Comparison of ENCODE assay signal across 8 cellular contexts in the genomic region with DNA sequence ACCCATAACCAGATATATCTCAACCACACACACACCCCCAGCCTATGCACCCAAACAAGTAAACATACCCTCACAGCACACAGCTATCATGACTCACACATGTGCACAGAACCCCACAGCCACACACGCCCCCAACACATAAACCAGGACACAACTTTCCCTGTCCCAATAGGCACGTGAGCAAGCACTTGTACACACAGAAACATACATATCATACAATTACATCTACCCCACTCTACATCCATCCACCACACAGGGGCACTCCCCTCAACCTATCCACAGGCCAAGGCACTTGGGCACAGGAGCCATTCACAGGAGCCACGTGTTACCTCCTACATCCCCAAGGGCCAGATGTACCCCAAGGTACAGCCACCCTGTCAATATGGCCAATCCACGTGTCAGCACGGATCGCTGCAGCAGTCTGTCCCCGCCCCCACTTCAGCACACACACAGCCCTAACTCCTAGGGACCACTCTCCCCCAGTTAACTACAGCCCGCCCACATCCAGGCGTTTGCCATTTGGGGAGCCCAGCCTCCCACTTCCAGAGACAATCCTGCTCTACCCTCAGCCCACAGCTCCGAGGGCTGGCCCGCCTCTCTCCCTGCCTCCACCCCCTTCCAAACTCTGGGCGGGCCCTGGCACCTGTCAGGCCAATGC.
A peak's percentile ranks its signal among the peaks of the same experiment; 100 is the strongest.
DNase-seq lines count a peak whose midpoint lies in the region; ATAC-seq and TF ChIP-seq lines count a peak whose summit lies in the region.

No MANE protein-coding gene starts in this region.

- TF ChIP-seq POLR2A in adrenal gland (IDR thresholded peaks at IDR 0.05): no peak

- H3K27ac ChIP-seq in HUES48 (ENCODE audit: low read depth, low read length) (no peak overlapping the region), adrenal gland (peak overlapping the region in 1 of 5 donors; percentile 34), A673 (ENCODE audit: low read depth, low read length, poor library complexity, severe bottlenecking) (no peak overlapping the region)

- peak; percentile 78 for DNase-seq in GM13977 (ENCODE audit: low spot score)
- DNase-seq in fibroblast of villous mesenchyme (ENCODE audit: low read depth): peak; percentile 19
- no peak for DNase-seq in adrenal gland
- DNase-seq in ecto neural progenitor cell (ENCODE audit: low spot score): no peak
- no peak for DNase-seq in NCI-H526 treated with DMSO at 0.1 percent for 48 hours (lab: John Stamatoyannopoulos, UW)
- no peak for DNase-seq in A673 (ENCODE audit: low spot score)

- POLR2A ChIA-PET in A673 (lab: Charles Lee; ENCODE audit: low non-redundant PET): no interaction called here

- ATAC-seq in GM21528 (IDR thresholded peaks at IDR 0.05; ENCODE audit: low FRiP score, unreplicated experiment): peak; percentile 28

- H3K4me1 ChIP-seq in HUES48 (ENCODE audit: control insufficient read depth, insufficient read depth, low read length) (peaks cover 15% of the 10 kb centered on the region; the same call in 1 of the 2 replicates), adrenal gland (replicated peaks in 1 of 2) (peaks cover 5 to 24% of the 10 kb centered on the region in 2 donors), A673 (ENCODE audit: insufficient read depth, low read length, poor library complexity, severe bottlenecking) (peaks cover 25% of the 10 kb centered on the region)

- H3K9me3 ChIP-seq in HUES48 (ENCODE audit: control insufficient read depth, insufficient read depth, low read length): no peaks in the 10 kb centered on the region
- no peaks in the 10 kb centered on the region for H3K9me3 ChIP-seq in adrenal gland (replicated peaks in 1 of 3)
- H3K9me3 ChIP-seq in A673 (ENCODE audit: low read depth, low read length, poor library complexity, severe bottlenecking): no peaks in the 10 kb centered on the region

- no TSS peak for BruUV-seq in A673 (replicated peaks; lab: Mats Ljungman, UMichigan)

- no peaks in the 10 kb centered on the region for H3K36me3 ChIP-seq in HUES48 (ENCODE audit: control insufficient read depth, insufficient read depth, low read length)
- no peaks in the 10 kb centered on the region for H3K36me3 ChIP-seq in adrenal gland (replicated peaks in 1 of 2)
- no peaks in the 10 kb centered on the region for H3K36me3 ChIP-seq in A673 (ENCODE audit: insufficient read depth, low read length, poor library complexity, severe bottlenecking)

- 52 to 62% (median 58%) methylated on average over 11 to 12 of the region's 12 CpGs for WGBS in adrenal gland, 4 donors

- no peak for TF ChIP-seq CTCF in GM13977 (IDR thresholded peaks at IDR 0.05; ENCODE audit: extremely low read depth, insufficient read depth, missing control alignments)
- no peak for TF ChIP-seq CTCF in fibroblast of villous mesenchyme (IDR thresholded peaks at IDR 0.05; ENCODE audit: insufficient read depth, low read depth, low read length)
- TF ChIP-seq CTCF in adrenal gland (IDR thresholded peaks at IDR 0.05): no peak
- TF ChIP-seq CTCF in A673 (conservative IDR thresholded peaks at IDR 0.05; ENCODE audit: low read depth, low read length): no peak

- in situ Hi-C loops in GM13977 (cut with MboI; ENCODE audit: low pct_unique_long_range_greater_than_20kb, low sequenced_read_pairs, unreplicated experiment): no loop called here

- peaks cover 41% of the 10 kb centered on the region for H3K27me3 ChIP-seq in HUES48 (ENCODE audit: control insufficient read depth, insufficient read depth, low read length)
- no peaks in the 10 kb centered on the region for H3K27me3 ChIP-seq in adrenal gland
- no peaks in the 10 kb centered on the region for H3K27me3 ChIP-seq in A673 (replicated peaks; ENCODE audit: insufficient read depth, low read depth, low read length, poor library complexity)

- intact Hi-C loops in adrenal gland (cut with DNase I) (no loop called here), A673 (cut with micrococcal nuclease; ENCODE audit: unreplicated experiment) (no loop called here)

- no peak overlapping the region for H3K9ac ChIP-seq in HUES48 (ENCODE audit: low read depth, low read length)

- peak overlapping the region; percentile 20; the same call in 1 of the 2 replicates for H3K4me3 ChIP-seq in HUES48 (ENCODE audit: low read depth, low read length)
- no peak overlapping the region for H3K4me3 ChIP-seq in fibroblast of villous mesenchyme (ENCODE audit: low read depth, low read length)
- H3K4me3 ChIP-seq in adrenal gland: no peak overlapping the region
- H3K4me3 ChIP-seq in A673 (ENCODE audit: low read depth, low read length, poor library complexity, severe bottlenecking): no peak overlapping the region

- CTCF ChIA-PET in A673 (lab: Charles Lee): no interaction called here

Comparison
In these comparisons a context has a peak if more than half of its experiments do, and no peak if none do; other contexts are left out.
1. DNase-seq: peak in GM13977 (single experiment) and fibroblast of villous mesenchyme (single experiment); none in adrenal gland (0 of 7), ecto neural progenitor cell (single experiment), NCI-H526 treated with DMSO at 0.1 percent for 48 hours (single experiment) and A673 (single experiment).